1 cellular context compared by ENCODE assay signal in the genomic region with DNA sequence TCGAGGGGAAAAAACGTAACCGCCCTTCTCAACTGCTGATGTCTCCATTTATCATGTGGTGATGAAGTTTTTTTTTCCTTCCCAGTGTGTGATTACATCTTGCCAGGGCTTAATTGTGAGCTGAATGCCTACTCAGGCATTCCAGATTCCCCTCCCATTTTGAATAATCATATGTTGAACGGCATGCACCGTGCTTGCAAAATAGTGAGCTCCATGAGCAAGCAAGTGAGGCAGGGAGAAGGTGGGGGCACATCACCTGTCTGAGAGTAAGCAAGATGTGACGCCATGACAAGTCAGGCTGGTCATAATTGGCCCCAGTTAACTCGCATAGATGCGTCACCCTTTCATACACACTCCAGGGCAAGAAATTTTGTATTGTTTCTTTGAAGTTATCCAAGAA.
TF ChIP-seq lines count a peak whose summit lies in the region.

No MANE protein-coding gene starts in this region.

TF ChIP-seq in HepG2, 621 proteins besides CTCF, POLR2A, EP300 and RAD21:
- TF ChIP-seq ETS1 (CRISPR knock-in tag; IDR thresholded peaks at IDR 0.05): no peak
- TF ChIP-seq, protein P1, sequence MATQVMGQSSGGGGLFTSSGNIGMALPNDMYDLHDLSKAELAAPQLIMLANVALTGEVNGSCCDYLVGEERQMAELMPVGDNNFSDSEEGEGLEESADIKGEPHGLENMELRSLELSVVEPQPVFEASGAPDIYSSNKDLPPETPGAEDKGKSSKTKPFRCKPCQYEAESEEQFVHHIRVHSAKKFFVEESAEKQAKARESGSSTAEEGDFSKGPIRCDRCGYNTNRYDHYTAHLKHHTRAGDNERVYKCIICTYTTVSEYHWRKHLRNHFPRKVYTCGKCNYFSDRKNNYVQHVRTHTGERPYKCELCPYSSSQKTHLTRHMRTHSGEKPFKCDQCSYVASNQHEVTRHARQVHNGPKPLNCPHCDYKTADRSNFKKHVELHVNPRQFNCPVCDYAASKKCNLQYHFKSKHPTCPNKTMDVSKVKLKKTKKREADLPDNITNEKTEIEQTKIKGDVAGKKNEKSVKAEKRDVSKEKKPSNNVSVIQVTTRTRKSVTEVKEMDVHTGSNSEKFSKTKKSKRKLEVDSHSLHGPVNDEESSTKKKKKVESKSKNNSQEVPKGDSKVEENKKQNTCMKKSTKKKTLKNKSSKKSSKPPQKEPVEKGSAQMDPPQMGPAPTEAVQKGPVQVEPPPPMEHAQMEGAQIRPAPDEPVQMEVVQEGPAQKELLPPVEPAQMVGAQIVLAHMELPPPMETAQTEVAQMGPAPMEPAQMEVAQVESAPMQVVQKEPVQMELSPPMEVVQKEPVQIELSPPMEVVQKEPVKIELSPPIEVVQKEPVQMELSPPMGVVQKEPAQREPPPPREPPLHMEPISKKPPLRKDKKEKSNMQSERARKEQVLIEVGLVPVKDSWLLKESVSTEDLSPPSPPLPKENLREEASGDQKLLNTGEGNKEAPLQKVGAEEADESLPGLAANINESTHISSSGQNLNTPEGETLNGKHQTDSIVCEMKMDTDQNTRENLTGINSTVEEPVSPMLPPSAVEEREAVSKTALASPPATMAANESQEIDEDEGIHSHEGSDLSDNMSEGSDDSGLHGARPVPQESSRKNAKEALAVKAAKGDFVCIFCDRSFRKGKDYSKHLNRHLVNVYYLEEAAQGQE (IDR thresholded peaks at IDR 0.05; ENCODE audit: borderline replicate concordance in 1 of 2, low read depth in 1 of 2, low read length in 2 of 2): no peak
- no peak for TF ChIP-seq EEA1 (CRISPR knock-in tag; IDR thresholded peaks at IDR 0.05; ENCODE audit: borderline replicate concordance)
- no peak for TF ChIP-seq ZNF747 (CRISPR knock-in tag; IDR thresholded peaks at IDR 0.05; ENCODE audit: borderline replicate concordance)
- TF ChIP-seq RNF219 (CRISPR knock-in tag; IDR thresholded peaks at IDR 0.05): no peak
- no peak for TF ChIP-seq ZNF337 (CRISPR knock-in tag; IDR thresholded peaks at IDR 0.05; ENCODE audit: borderline replicate concordance, low read depth)
- TF ChIP-seq ZSCAN21 (CRISPR knock-in tag; IDR thresholded peaks at IDR 0.05; ENCODE audit: borderline replicate concordance): no peak
- TF ChIP-seq HNRNPH1 (optimal IDR thresholded peaks at IDR 0.05; ENCODE audit: low read depth, low read length): no peak
- no peak for TF ChIP-seq ZNF850 (CRISPR knock-in tag; conservative IDR thresholded peaks at IDR 0.05)
- TF ChIP-seq, protein P2, sequence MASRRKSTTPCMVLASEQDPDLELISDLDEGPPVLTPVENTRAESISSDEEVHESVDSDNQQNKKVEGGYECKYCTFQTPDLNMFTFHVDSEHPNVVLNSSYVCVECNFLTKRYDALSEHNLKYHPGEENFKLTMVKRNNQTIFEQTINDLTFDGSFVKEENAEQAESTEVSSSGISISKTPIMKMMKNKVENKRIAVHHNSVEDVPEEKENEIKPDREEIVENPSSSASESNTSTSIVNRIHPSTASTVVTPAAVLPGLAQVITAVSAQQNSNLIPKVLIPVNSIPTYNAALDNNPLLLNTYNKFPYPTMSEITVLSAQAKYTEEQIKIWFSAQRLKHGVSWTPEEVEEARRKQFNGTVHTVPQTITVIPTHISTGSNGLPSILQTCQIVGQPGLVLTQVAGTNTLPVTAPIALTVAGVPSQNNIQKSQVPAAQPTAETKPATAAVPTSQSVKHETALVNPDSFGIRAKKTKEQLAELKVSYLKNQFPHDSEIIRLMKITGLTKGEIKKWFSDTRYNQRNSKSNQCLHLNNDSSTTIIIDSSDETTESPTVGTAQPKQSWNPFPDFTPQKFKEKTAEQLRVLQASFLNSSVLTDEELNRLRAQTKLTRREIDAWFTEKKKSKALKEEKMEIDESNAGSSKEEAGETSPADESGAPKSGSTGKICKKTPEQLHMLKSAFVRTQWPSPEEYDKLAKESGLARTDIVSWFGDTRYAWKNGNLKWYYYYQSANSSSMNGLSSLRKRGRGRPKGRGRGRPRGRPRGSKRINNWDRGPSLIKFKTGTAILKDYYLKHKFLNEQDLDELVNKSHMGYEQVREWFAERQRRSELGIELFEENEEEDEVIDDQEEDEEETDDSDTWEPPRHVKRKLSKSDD (CRISPR knock-in tag; IDR thresholded peaks at IDR 0.05; ENCODE audit: low read depth): no peak
- no peak for TF ChIP-seq NBN (conservative IDR thresholded peaks at IDR 0.05)
- no peak for TF ChIP-seq ZNF44 (CRISPR knock-in tag; IDR thresholded peaks at IDR 0.05)
- TF ChIP-seq, protein P3, sequence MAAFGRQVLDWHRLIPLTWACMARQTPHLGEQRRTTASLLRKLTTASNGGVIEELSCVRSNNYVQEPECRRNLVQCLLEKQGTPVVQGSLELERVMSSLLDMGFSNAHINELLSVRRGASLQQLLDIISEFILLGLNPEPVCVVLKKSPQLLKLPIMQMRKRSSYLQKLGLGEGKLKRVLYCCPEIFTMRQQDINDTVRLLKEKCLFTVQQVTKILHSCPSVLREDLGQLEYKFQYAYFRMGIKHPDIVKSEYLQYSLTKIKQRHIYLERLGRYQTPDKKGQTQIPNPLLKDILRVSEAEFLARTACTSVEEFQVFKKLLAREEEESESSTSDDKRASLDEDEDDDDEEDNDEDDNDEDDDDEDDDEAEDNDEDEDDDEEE (CRISPR knock-in tag; IDR thresholded peaks at IDR 0.05): no peak
TF ChIP-seq in HepG2: peak in this region for 0.
